ENCODE assay signal across 8 cellular contexts in genomic region chr14:66507722-66508546, GRCh38. TPM values are rescaled to one million over a fixed set of nuclear protein-coding genes. Genes with fewer than 3 reads are reported as not detected.
DNase-seq lines count a peak whose midpoint lies in the region; ATAC-seq and TF ChIP-seq lines count a peak whose summit lies in the region.

Gene GPHN, plus strand, starts transcription at chr14:66508147.

- H3K27ac Mint-ChIP-seq in CD14-positive monocyte: peak within 1 kb of the TSS; percentile 80 to 92 (median 88)

- TF ChIP-seq CTCF in CD14-positive monocyte (IDR thresholded peaks at IDR 0.05): no peak

- no peaks in the 10 kb centered on the region for H3K9me3 ChIP-seq in effector memory CD4-positive, alpha-beta T cell (ENCODE audit: control insufficient read depth, low read length)

- H3K27me3 Mint-ChIP-seq in CD14-positive monocyte (ENCODE audit: low read depth in 3 of 3): peaks cover 19 to 22% (median 20%) of the 10 kb centered on the region in 3 donors

- H3K4me1 ChIP-seq in effector memory CD4-positive, alpha-beta T cell (ENCODE audit: control insufficient read depth, insufficient read depth, low read length, poor library complexity, severe bottlenecking): peaks cover 7% of the 10 kb centered on the region

- peaks cover 27% of the 10 kb centered on the region for H3K4me1 Mint-ChIP-seq in CD14-positive monocyte

- CTCF ChIA-PET in activated CD8-positive, alpha-beta memory T cell treated with anti-CD3 and anti-CD28 coated beads for 36 hours (lab: Charles Lee): interaction anchor here (0.6 kb wide), 1 partner anchor 154 kb away, joined by 4 read pairs; no protein-coding TSS in a partner anchor

- DNase-seq in CD14-positive monocyte (ENCODE audit: low spot score) (peak; percentile 76), NCI-H82 (lab: John Stamatoyannopoulos, UW) (peak; percentile 98), medulla oblongata (ENCODE audit: extremely low spot score) (peak; percentile 98)
- DNase-seq in effector memory CD4-positive, alpha-beta T cell: peak; percentile 73 to 82 (median 80)
- peak; percentile 63 for DNase-seq in stimulated activated CD8-positive, alpha-beta memory T cell treated with anti-CD3 and anti-CD28 coated beads, Interleukin-12 subunit alpha, Interleukin-12 subunit beta, amount 100 ng/mL, for 1 hour (ENCODE audit: low read depth)

- ATAC-seq in GM19372 (IDR thresholded peaks at IDR 0.05; ENCODE audit: low read depth, unreplicated experiment): peak; percentile 79
- peak; percentile 69 for ATAC-seq in HG03558 (IDR thresholded peaks at IDR 0.05; ENCODE audit: extremely low read depth, unreplicated experiment)

- H3K4me3 ChIP-seq in effector memory CD4-positive, alpha-beta T cell (ENCODE audit: insufficient read depth, low read depth, low read length, poor library complexity, severe bottlenecking): peak within 1 kb of the TSS; percentile 90

- H3K9me3 Mint-ChIP-seq in CD14-positive monocyte: peaks cover 0 to 4% (median under 1%) of the 10 kb centered on the region in 7 donors

- intact Hi-C loops in CD14-positive monocyte (cut with micrococcal nuclease): no loop called here

- H3K36me3 ChIP-seq in effector memory CD4-positive, alpha-beta T cell (ENCODE audit: control insufficient read depth, insufficient read depth, low read length): no peaks in the 10 kb centered on the region

- H3K27ac ChIP-seq in effector memory CD4-positive, alpha-beta T cell (ENCODE audit: insufficient read depth, low read length, poor library complexity, severe bottlenecking): peak within 1 kb of the TSS; percentile 63

- POLR2A ChIA-PET in activated CD8-positive, alpha-beta memory T cell treated with anti-CD3 and anti-CD28 coated beads for 36 hours (lab: Charles Lee): interaction anchor here (0.6 to 0.9 kb wide), 3 partner anchors 464 to 861 kb away, joined by 3 to 6 read pairs (median 3); no protein-coding TSS in a partner anchor

- H3K4me3 Mint-ChIP-seq in CD14-positive monocyte: peak within 1 kb of the TSS; percentile 97 to 99

- H3K27me3 ChIP-seq in effector memory CD4-positive, alpha-beta T cell (replicated peaks; ENCODE audit: control insufficient read depth, insufficient read depth, low read length, poor library complexity, severe bottlenecking): no peaks in the 10 kb centered on the region

- H3K36me3 Mint-ChIP-seq in CD14-positive monocyte: peaks cover 0 to 2% of the 10 kb centered on the region in 2 donors

RNA-seq across cellular contexts. Expression of gene GPHN, which starts in this region (rescaled TPM):
- polyA plus RNA-seq in CD14-positive monocyte: 1 to 10 TPM; 1.9 to 3.0 TPM
- total RNA-seq in activated CD8-positive, alpha-beta memory T cell treated with anti-CD3 and anti-CD28 coated beads for 36 hours: 10 to 100 TPM; 14.6 to 15.5 TPM

Comparison
In these comparisons a context has a peak if more than half of its experiments do, and no peak if none do; other contexts are left out.
1. Peak in every context shown above with its lines: DNase-seq, ATAC-seq, H3K4me3 ChIP-seq and H3K27ac ChIP-seq.